In the genomic region with DNA sequence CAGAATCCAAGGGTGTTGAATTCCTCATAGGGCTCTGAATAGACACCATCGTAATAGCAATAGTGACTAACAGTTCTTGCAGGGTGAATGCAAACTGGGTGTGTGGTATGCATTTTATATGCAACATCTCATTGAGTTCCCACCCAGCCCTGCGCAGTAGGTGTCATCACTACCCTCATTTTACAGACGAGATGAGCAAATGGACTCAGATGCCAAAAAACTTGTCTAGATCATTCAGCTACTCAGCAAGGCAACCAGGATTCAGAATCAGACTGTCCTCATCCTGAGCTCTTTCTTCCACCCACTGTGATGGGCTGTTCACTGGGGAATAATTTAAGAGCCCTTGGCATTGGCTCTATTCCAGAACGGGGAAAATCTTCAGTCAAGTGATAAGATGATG, we compare ENCODE assay signal across 25 cellular contexts.
"Had no signal": no experiment of that assay in that cellular context is flagged by ENCODE, and none has a peak within 500 bp of the region (broad histone marks: within the 10 kb centered on the region; RNA-seq: fewer than 3 reads in every experiment).

No MANE protein-coding gene starts in this region.

- DNase-seq: hypothalamus; immature natural killer cell; left ventricle myocardium inferior; mesendoderm; midbrain; mucosa of descending colon; naive thymus-derived CD4-positive, alpha-beta T cell; ovary; right lobe of liver; stimulated activated CD4-positive, alpha-beta T cell treated with anti-CD3 and anti-CD28 coated beads, Interleukin-1b, Interleukin-23, amount 100 ng/mL, for 48 hours; stimulated activated CD4-positive, alpha-beta T cell treated with anti-CD3 and anti-CD28 coated beads, Interleukin-2, amount 100 ng/mL, for 48 hours; stimulated activated CD4-positive, alpha-beta T cell treated with anti-CD3 and anti-CD28 coated beads, Interleukin-4, amount 100 ng/mL, for 4 hours; stimulated activated naive B cell treated with anti-CD40 and anti-IgM and Interleukin-4, amounts not matched to agents 10 μg/mL and 1 μg/mL and 100 μg/mL, for 72 hours; stimulated activated naive CD8-positive, alpha-beta T cell treated with anti-CD3 and anti-CD28 coated beads, Interleukin-15, Interleukin-2, amounts not matched to agents 100 U/mL and 50 U/mL, for 24 hours; stomach; tibial artery; trophoblast cell; upper lobe of right lung had no signal

- H3K27ac ChIP-seq: left ventricle myocardium inferior, ovary, right atrium auricular region, right lobe of liver, stomach, suprapubic skin, thoracic aorta, tibial artery, upper lobe of right lung had no signal

- FAIRE-seq: islet of Langerhans, urothelium cell line had no signal

- H3K36me3 ChIP-seq: left ventricle myocardium inferior, ovary, right atrium auricular region, right lobe of liver, stomach, suprapubic skin, thoracic aorta, tibial artery, upper lobe of right lung had no signal

- H3K9me3 ChIP-seq: left ventricle myocardium inferior, mucosa of descending colon, ovary, right atrium auricular region, right lobe of liver, stomach, suprapubic skin, thoracic aorta, tibial artery, upper lobe of right lung had no signal

- H3K4me3 ChIP-seq: left ventricle myocardium inferior, lung, mucosa of descending colon, ovary, right atrium auricular region, right lobe of liver, smooth muscle cell, stomach, suprapubic skin, thoracic aorta, tibial artery, upper lobe of right lung had no signal

- H3K4me1 ChIP-seq: left ventricle myocardium inferior, right atrium auricular region, right lobe of liver, stomach, suprapubic skin, tibial artery, upper lobe of right lung had no signal

- H3K27me3 ChIP-seq: ovary, right atrium auricular region, right lobe of liver, stomach, suprapubic skin, tibial artery, upper lobe of right lung had no signal
